24 cellular contexts compared by ENCODE assay signal in the genomic region with DNA sequence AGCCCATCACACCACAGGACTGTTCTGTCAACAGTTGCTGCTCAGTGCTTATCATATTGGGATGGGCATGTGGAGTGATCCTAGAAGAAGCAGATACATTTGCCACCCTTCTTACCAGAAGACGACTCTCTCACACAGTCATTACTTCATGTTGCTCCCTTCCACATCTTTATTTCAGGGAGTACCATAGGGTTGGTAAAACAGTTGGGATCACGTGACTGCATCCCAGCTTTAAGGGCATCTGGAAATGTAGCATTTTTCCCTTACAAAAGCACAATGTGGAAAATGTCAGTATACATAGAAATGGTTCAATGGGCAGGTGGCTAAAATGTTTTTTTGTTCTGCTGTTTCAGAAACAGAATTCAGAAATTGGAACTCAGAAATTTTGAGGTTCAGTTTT.
DNase-seq lines count a peak whose midpoint lies in the region; ATAC-seq, FAIRE-seq and TF ChIP-seq lines count a peak whose summit lies in the region.
"Had no signal": no experiment of that assay in that cellular context is flagged by ENCODE, and none has a peak within 500 bp of the region (broad histone marks: within the 10 kb centered on the region; RNA-seq: fewer than 3 reads in every experiment).

No MANE protein-coding gene starts in this region.

- H3K36me3 ChIP-seq in HepG2 (replicated peaks in 1 of 2; ENCODE audit: control insufficient read depth in 1 of 2, insufficient read depth in 2 of 2, low read length in 2 of 2), result no peaks in the 10 kb centered on the region
- no peaks in the 10 kb centered on the region for H3K36me3 ChIP-seq in right lobe of liver
- no peaks in the 10 kb centered on the region for H3K36me3 ChIP-seq in IMR-90 (ENCODE audit: control insufficient read depth, insufficient read depth, low read length)
- H3K36me3 ChIP-seq in H1 (ENCODE audit: control insufficient read depth in 2 of 4, insufficient read depth in 4 of 4, low read length in 3 of 4), result no peaks in the 10 kb centered on the region
- H3K36me3 ChIP-seq: BLaER1 treated with 17β-estradiol and CSF1 and Interleukin-3, amounts not matched to agents 10 nM and 100 nM had no signal

- H3K27ac ChIP-seq in HepG2 (ENCODE audit: extremely low read length, insufficient read depth, low read length), result no peak overlapping the region
- H3K27ac ChIP-seq in right lobe of liver, result no peak overlapping the region
- H3K27ac ChIP-seq in IMR-90 (ENCODE audit: insufficient read depth, low read length), result no peak overlapping the region
- H3K27ac ChIP-seq in H1 (ENCODE audit: low read depth, low read length), result no peak overlapping the region
- H3K27ac ChIP-seq: 22Rv1; BLaER1 treated with 17β-estradiol and CSF1 and Interleukin-3, amounts not matched to agents 10 nM and 100 nM; C4-2B had no signal

- H2BK15ac ChIP-seq in IMR-90 (ENCODE audit: low read depth, low read length), result peak overlapping the region; percentile 90
- no peak overlapping the region for H2BK15ac ChIP-seq in H1 (ENCODE audit: low read length)

- BruUV-seq in HepG2 (replicated peaks; lab: Mats Ljungman, UMichigan) (no TSS peak), IMR-90 (replicated peaks; lab: Mats Ljungman, UMichigan) (no TSS peak)

- CTCF ChIA-PET in HepG2 (lab: Yijun Ruan, JAX; ENCODE audit: low intra/inter-chr PET ratio, low total read pairs) (no interaction called here), IMR-90 (lab: Yijun Ruan, JAX) (no interaction called here), H1 (lab: Charles Lee; ENCODE audit: partially characterized antibody) (no interaction called here)

- WGBS in HepG2 (ENCODE audit: low lambda C conversion rate), result 0% methylated on average over 2 of the region's 2 CpGs
- 28% methylated on average over 2 of the region's 2 CpGs for WGBS in right lobe of liver (ENCODE audit: insufficient coverage, low coverage, low lambda C conversion rate, missing lambda C conversion rate)
- no CpG with 5 or more reads among the region's 2 CpGs for WGBS in IMR-90 (ENCODE audit: extremely low coverage in 2 of 2, insufficient read length in 1 of 2), 2 experiments
- 96% methylated on average over 2 of the region's 2 CpGs; no CpG with 5 or more reads in 1 of the 2 experiments for WGBS in H1 (ENCODE audit: extremely low coverage in 1 of 2, insufficient coverage in 1 of 2, insufficient read length in 1 of 2, insufficient replicate concordance in 2 of 2, low coverage in 1 of 2, low lambda C conversion rate in 2 of 2, missing lambda C conversion rate in 1 of 2), 2 experiments

- H3K4me2 ChIP-seq in HepG2 (ENCODE audit: low read depth, low read length), result no peak overlapping the region
- H3K4me2 ChIP-seq in IMR-90 (ENCODE audit: low read depth, low read length), result no peak overlapping the region
- no peak overlapping the region for H3K4me2 ChIP-seq in H1 (ENCODE audit: insufficient read depth in 1 of 2, low read depth in 2 of 2, low read length in 2 of 2)
- H3K4me2 ChIP-seq: A549; BLaER1 treated with 17β-estradiol and CSF1 and Interleukin-3, amounts not matched to agents 10 nM and 100 nM had no signal

- H3K23me2 ChIP-seq in H1 (ENCODE audit: low read depth, low read length), result peaks cover 3% of the 10 kb centered on the region

- no peaks in the 10 kb centered on the region for H3K4me1 ChIP-seq in HepG2 (ENCODE audit: insufficient read depth, low read length)
- no peaks in the 10 kb centered on the region for H3K4me1 ChIP-seq in right lobe of liver
- H3K4me1 ChIP-seq in IMR-90 (ENCODE audit: control insufficient read depth, insufficient read depth, low read length), result peaks cover 8% of the 10 kb centered on the region
- no peaks in the 10 kb centered on the region for H3K4me1 ChIP-seq in H1 (replicated peaks in 1 of 4; ENCODE audit: control insufficient read depth in 3 of 4, insufficient read depth in 4 of 4, low read length in 3 of 4)
- H3K4me1 ChIP-seq: BLaER1 treated with 17β-estradiol and CSF1 and Interleukin-3, amounts not matched to agents 10 nM and 100 nM; Caco-2 had no signal

- peak overlapping the region in 1 of 2 experiments; percentile 55; a peak in 1 of 4 replicates for H4K8ac ChIP-seq in IMR-90 (ENCODE audit: low read depth in 2 of 2, low read length in 2 of 2)
- no peak overlapping the region for H4K8ac ChIP-seq in H1 (ENCODE audit: extremely low read depth, insufficient read depth, low read length)

- H3K18ac ChIP-seq in IMR-90 (ENCODE audit: low read depth, low read length) (no peak overlapping the region), H1 (ENCODE audit: extremely low read depth, low read length) (no peak overlapping the region)

- H3K27me3 ChIP-seq in HepG2 (ENCODE audit: control insufficient read depth in 1 of 2, insufficient read depth in 2 of 2, low read length in 2 of 2) (no peaks in the 10 kb centered on the region), right lobe of liver (no peaks in the 10 kb centered on the region), IMR-90 (ENCODE audit: control insufficient read depth, insufficient read depth, low read length) (no peaks in the 10 kb centered on the region), H1 (replicated peaks in 1 of 4; ENCODE audit: control insufficient read depth in 3 of 4, extremely low read depth in 1 of 4, insufficient read depth in 3 of 4, low read length in 3 of 4) (peaks cover 0 to 1% (median 0%) of the 10 kb centered on the region in 4 experiments; a peak in 1 of 7 replicates)
- H3K27me3 ChIP-seq: BLaER1 treated with 17β-estradiol and CSF1 and Interleukin-3, amounts not matched to agents 10 nM and 100 nM had no signal

- H3K79me2 ChIP-seq in HepG2 (ENCODE audit: insufficient read depth, low read length), result no peaks in the 10 kb centered on the region
- no peaks in the 10 kb centered on the region for H3K79me2 ChIP-seq in H1 (ENCODE audit: control insufficient read depth in 1 of 2, insufficient read depth in 2 of 2, low read length in 2 of 2)

- TF ChIP-seq POLR2A in HepG2 (IDR thresholded peaks at IDR 0.05; ENCODE audit: insufficient read depth in 1 of 2, low read depth in 2 of 2, low read length in 2 of 2), result no peak
- TF ChIP-seq POLR2A in right lobe of liver (IDR thresholded peaks at IDR 0.05), result no peak
- no peak for TF ChIP-seq POLR2A in IMR-90 (IDR thresholded peaks at IDR 0.05; ENCODE audit: low read depth, low read length)
- TF ChIP-seq POLR2A in H1 (IDR thresholded peaks at IDR 0.05; ENCODE audit: control extremely low read depth in 1 of 2, low read depth in 2 of 2, low read length in 2 of 2), result no peak

- H4K5ac ChIP-seq in IMR-90 (ENCODE audit: low read depth, low read length) (no peak overlapping the region), H1 (ENCODE audit: insufficient read length, low read depth, low read length) (no peak overlapping the region)

- H2BK120ac ChIP-seq in IMR-90 (ENCODE audit: low read depth, low read length) (peak overlapping the region; percentile 58; the same call in 1 of the 2 replicates), H1 (replicated peaks; ENCODE audit: low read depth, low read length) (no peak overlapping the region)

- in situ Hi-C loops in HepG2 (cut with HindIII; ENCODE audit: extremely low pct_ligation_motif_present, low pct_unique_long_range_greater_than_20kb), result no loop called here
- in situ Hi-C loops in IMR-90 (cut with MboI; ENCODE audit: low sequenced_read_pairs), result no loop called here

- TF ChIP-seq RAD21 in HepG2 (CRISPR knock-in tag; IDR thresholded peaks at IDR 0.05), result no peak
- TF ChIP-seq RAD21 in IMR-90 (IDR thresholded peaks at IDR 0.05; ENCODE audit: low read length), result no peak
- no peak for TF ChIP-seq RAD21 in H1 (IDR thresholded peaks at IDR 0.05 in 1 of 2, conservative IDR thresholded peaks at IDR 0.05 in 1 of 2; ENCODE audit: low read depth in 2 of 2, low read length in 2 of 2)

- ATAC-seq in HepG2 (no peak), right lobe of liver (no peak), IMR-90 (ENCODE audit: low read depth) (no peak), GM18520 (IDR thresholded peaks at IDR 0.05; ENCODE audit: unreplicated experiment) (no peak), GM21381 (IDR thresholded peaks at IDR 0.05; ENCODE audit: unreplicated experiment) (no peak)
- ATAC-seq: A549; CD8-positive, alpha-beta T cell; GM12878 had no signal

- H3K23ac ChIP-seq in IMR-90 (ENCODE audit: low read depth, low read length) (no peak overlapping the region), H1 (ENCODE audit: insufficient read length) (no peak overlapping the region)

- intact Hi-C loops in HepG2 (cut with micrococcal nuclease; ENCODE audit: unreplicated experiment), result no loop called here
- intact Hi-C loops in right lobe of liver (cut with DNase I), result no loop called here
- intact Hi-C loops in IMR-90 (cut with micrococcal nuclease), result loop anchor here (5.0 to 10.0 kb wide), 2 partner anchors 373 to 755 kb away; no protein-coding TSS in a partner anchor

- H4K91ac ChIP-seq in IMR-90 (ENCODE audit: insufficient read depth, low read depth, low read length), result peak overlapping the region; percentile 68
- no peak overlapping the region for H4K91ac ChIP-seq in H1 (replicated peaks; ENCODE audit: insufficient read length, low read length)

- H3K79me1 ChIP-seq in IMR-90 (ENCODE audit: low read depth in 1 of 2, low read length in 2 of 2) (no peaks in the 10 kb centered on the region), H1 (ENCODE audit: low read depth, low read length) (no peaks in the 10 kb centered on the region)

- H2AK5ac ChIP-seq in IMR-90 (ENCODE audit: low read depth, low read length), result peak overlapping the region; percentile 43; the same call in 1 of the 2 replicates
- no peak overlapping the region for H2AK5ac ChIP-seq in H1 (ENCODE audit: low read depth, low read length)

- FAIRE-seq in HepG2 (lab: Jason Lieb, UNC) (no peak), H1 (lab: Jason Lieb, UNC) (no peak)
- FAIRE-seq: A549, D721Med, GM12878, GM12892, GM18507, GM19239 had no signal

- H3K4ac ChIP-seq in IMR-90 (ENCODE audit: low read depth, low read length) (peak overlapping the region; percentile 64; the same call in 1 of the 2 replicates), H1 (replicated peaks; ENCODE audit: insufficient read length, low read depth, low read length) (no peak overlapping the region)

- TF ChIP-seq CTCF in HepG2 (CRISPR knock-in tag; IDR thresholded peaks at IDR 0.05) (no peak), right lobe of liver (IDR thresholded peaks at IDR 0.05) (no peak), IMR-90 (conservative IDR thresholded peaks at IDR 0.05; ENCODE audit: low read depth, low read length) (no peak), H1 (IDR thresholded peaks at IDR 0.05; ENCODE audit: control extremely low read depth in 1 of 3, insufficient read depth in 1 of 3, low read depth in 1 of 3, low read length in 3 of 3) (no peak)

- H3K9me3 ChIP-seq in HepG2 (ENCODE audit: low read length) (peaks cover 8% of the 10 kb centered on the region; the same call in 1 of the 2 replicates), right lobe of liver (no peaks in the 10 kb centered on the region), IMR-90 (ENCODE audit: control insufficient read depth, insufficient read depth, low read length) (no peaks in the 10 kb centered on the region), H1 (ENCODE audit: insufficient read depth in 2 of 2, low read depth in 1 of 2, low read length in 1 of 2) (no peaks in the 10 kb centered on the region)
- H3K9me3 ChIP-seq: A549; BLaER1 treated with 17β-estradiol and CSF1 and Interleukin-3, amounts not matched to agents 10 nM and 100 nM; Caco-2 had no signal

- no peak overlapping the region; the same call in 1 of the 2 replicates for H3K14ac ChIP-seq in IMR-90 (replicated peaks; ENCODE audit: low read depth, low read length)
- H3K14ac ChIP-seq in H1 (ENCODE audit: insufficient read length), result no peak overlapping the region

- TF ChIP-seq EP300 in HepG2 (IDR thresholded peaks at IDR 0.05; ENCODE audit: low read depth in 2 of 2, low read length in 2 of 2) (no peak), HepG2 (CRISPR knock-in tag; IDR thresholded peaks at IDR 0.05; ENCODE audit: borderline replicate concordance) (no peak), H1 (IDR thresholded peaks at IDR 0.05; ENCODE audit: borderline replicate concordance in 1 of 2, low read depth in 2 of 2, low read length in 2 of 2) (no peak)

- no peaks in the 10 kb centered on the region for H3K9me1 ChIP-seq in IMR-90 (ENCODE audit: insufficient read depth, low read length)

- H3K9ac ChIP-seq in HepG2 (ENCODE audit: insufficient read depth, low read depth, low read length) (no peak overlapping the region), IMR-90 (ENCODE audit: low read depth, low read length) (no peak overlapping the region), H1 (replicated peaks in 1 of 4; ENCODE audit: extremely low read depth in 1 of 4, low read depth in 3 of 4, low read length in 3 of 4) (no peak overlapping the region)
- H3K9ac ChIP-seq: BLaER1 treated with 17β-estradiol and CSF1 and Interleukin-3, amounts not matched to agents 10 nM and 100 nM had no signal

- no peak overlapping the region for H3K56ac ChIP-seq in IMR-90 (ENCODE audit: extremely low read depth, insufficient read depth, low read length)
- H3K56ac ChIP-seq in H1 (replicated peaks; ENCODE audit: insufficient read length, low read depth, low read length), result no peak overlapping the region

- no peak overlapping the region for H2BK12ac ChIP-seq in H1 (ENCODE audit: low read depth, low read length)

- POLR2A ChIA-PET in HepG2 (lab: Yijun Ruan, JAX) (no interaction called here), IMR-90 (lab: Charles Lee; ENCODE audit: unreplicated experiment) (no interaction called here), H1 (lab: Charles Lee; ENCODE audit: partially characterized antibody) (no interaction called here)

- H2BK5ac ChIP-seq in IMR-90 (ENCODE audit: low read depth, low read length, poor library complexity, severe bottlenecking) (peak overlapping the region; percentile 33), H1 (ENCODE audit: low read depth, low read length) (no peak overlapping the region)

- H2AFZ ChIP-seq in HepG2 (ENCODE audit: low read length) (no peak overlapping the region), IMR-90 (replicated peaks; ENCODE audit: low read length, poor library complexity) (peak overlapping the region; percentile 78), H1 (ENCODE audit: low read length) (0 out of 2 replicates have a peak overlapping the region, but pooled peaks have one; percentile 31)

- no peaks in the 10 kb centered on the region for H4K20me1 ChIP-seq in HepG2 (ENCODE audit: insufficient read depth, low read length)
- H4K20me1 ChIP-seq in IMR-90 (ENCODE audit: insufficient read depth, low read length), result no peaks in the 10 kb centered on the region
- no peaks in the 10 kb centered on the region for H4K20me1 ChIP-seq in H1 (replicated peaks in 1 of 2; ENCODE audit: control insufficient read depth in 1 of 2, insufficient read depth in 2 of 2, low read length in 2 of 2)
- H4K20me1 ChIP-seq: BLaER1 treated with 17β-estradiol and CSF1 and Interleukin-3, amounts not matched to agents 10 nM and 100 nM had no signal

- dilution Hi-C loops in IMR-90 (cut with HindIII; ENCODE audit: low sequenced_read_pairs, unreplicated experiment), result no loop called here

- no peak for DNase-seq in HepG2 (ENCODE audit: low spot score)
- no peak for DNase-seq in right lobe of liver
- no peak for DNase-seq in IMR-90
- DNase-seq in H1 (ENCODE audit: low read depth in 1 of 2, low spot score in 2 of 2), result no peak
- no peak for DNase-seq in GM19240 (ENCODE audit: insufficient read length, low spot score)
- DNase-seq: AML-193; Caco-2; Calu3; CD4-positive, alpha-beta T cell; CD8-positive, alpha-beta T cell; DMS79 treated with DMSO at 0.1 percent for 48 hours; EL; GDM1 had no signal

- no peak overlapping the region for H3K4me3 ChIP-seq in HepG2 (replicated peaks in 1 of 3; ENCODE audit: insufficient read depth in 1 of 3, low read depth in 2 of 3, low read length in 3 of 3)
- no peak overlapping the region for H3K4me3 ChIP-seq in right lobe of liver
- H3K4me3 ChIP-seq in IMR-90 (ENCODE audit: insufficient read depth, low read depth, low read length), result no peak overlapping the region
- no peak overlapping the region for H3K4me3 ChIP-seq in H1 (ENCODE audit: extremely low read depth in 1 of 4, insufficient read depth in 2 of 4, low read depth in 3 of 4, low read length in 4 of 4)
- H3K4me3 ChIP-seq: A549; BLaER1 treated with 17β-estradiol and CSF1 and Interleukin-3, amounts not matched to agents 10 nM and 100 nM; GM12878 had no signal

- H2BK20ac ChIP-seq in IMR-90 (ENCODE audit: low read depth, low read length), result peak overlapping the region; percentile 25; the same call in 1 of the 2 replicates
- H2BK20ac ChIP-seq in H1 (ENCODE audit: low read length), result no peak overlapping the region

- no peak overlapping the region for H2AK9ac ChIP-seq in IMR-90 (replicated peaks; ENCODE audit: low read depth, low read length, poor library complexity)
